In the genomic region with DNA sequence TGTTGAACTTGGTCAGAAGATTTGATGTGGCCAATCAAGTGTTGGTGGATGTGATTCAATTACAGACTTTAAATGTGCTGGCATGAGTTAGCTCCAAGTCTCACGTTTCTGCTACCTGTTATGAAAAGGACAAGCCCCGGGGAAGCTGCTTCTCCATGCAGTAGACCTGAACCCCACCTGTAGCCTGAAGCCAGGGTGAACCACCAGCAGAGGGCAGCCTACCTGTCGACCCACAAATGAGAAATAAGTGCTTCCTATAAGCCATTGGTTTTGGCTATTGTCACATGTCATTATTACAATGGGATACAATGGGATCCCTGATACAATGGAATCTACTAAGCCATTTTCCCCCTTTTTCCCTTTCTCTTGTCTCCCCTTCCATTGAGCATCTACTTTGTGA, we compare ENCODE assay signal across 11 cellular contexts.
DNase-seq lines count a peak whose midpoint lies in the region; ATAC-seq, FAIRE-seq and TF ChIP-seq lines count a peak whose summit lies in the region.
"Had no signal": no experiment of that assay in that cellular context is flagged by ENCODE, and none has a peak within 500 bp of the region (broad histone marks: within the 10 kb centered on the region; RNA-seq: fewer than 3 reads in every experiment).

No MANE protein-coding gene starts in this region.

- FAIRE-seq in keratinocyte (lab: Jason Lieb, UNC) = no peak
- no peak for FAIRE-seq in kidney (lab: Jason Lieb, UNC)

- H3K9me3 ChIP-seq in BE2C = no peaks in the 10 kb centered on the region
- H3K9me3 ChIP-seq in keratinocyte (ENCODE audit: control insufficient read depth, low read depth, low read length) = no peaks in the 10 kb centered on the region
- no peaks in the 10 kb centered on the region for H3K9me3 ChIP-seq in kidney (ENCODE audit: control insufficient read depth in 1 of 2, low read length in 2 of 2)
- H3K9me3 ChIP-seq: heart left ventricle had no signal

- no peak overlapping the region for H3K27ac ChIP-seq in keratinocyte (ENCODE audit: control insufficient read depth, insufficient read depth, low read length)
- H3K27ac ChIP-seq in caudate nucleus (ENCODE audit: low read depth, low read length) = no peak overlapping the region
- H3K27ac ChIP-seq in kidney (ENCODE audit: low read depth in 2 of 2, low read length in 2 of 2) = no peak overlapping the region
- H3K27ac ChIP-seq: heart left ventricle had no signal

- TF ChIP-seq CTCF in BE2C (IDR thresholded peaks at IDR 0.05; ENCODE audit: low read depth, low read length) (peak; percentile 37), keratinocyte (optimal IDR thresholded peaks at IDR 0.05 in 1 of 3, IDR thresholded peaks at IDR 0.05 in 1 of 3, conservative IDR thresholded peaks at IDR 0.05 in 1 of 3; ENCODE audit: extremely low read depth in 1 of 3, insufficient read depth in 2 of 3, low read length in 3 of 3) (peak; percentile 39 to 57 (median 57)), kidney (IDR thresholded peaks at IDR 0.05; ENCODE audit: borderline replicate concordance, extremely low read depth, insufficient read depth) (no peak)

- no peaks in the 10 kb centered on the region for H4K20me1 ChIP-seq in keratinocyte (ENCODE audit: control insufficient read depth, extremely low read depth, insufficient read depth, low read length)

- H3K36me3 ChIP-seq in BE2C (no peaks in the 10 kb centered on the region), keratinocyte (ENCODE audit: control insufficient read depth in 2 of 2, extremely low read depth in 1 of 2, insufficient read depth in 2 of 2, low read length in 2 of 2) (no peaks in the 10 kb centered on the region), kidney (ENCODE audit: control insufficient read depth in 1 of 2, insufficient read depth in 2 of 2, low read length in 2 of 2) (no peaks in the 10 kb centered on the region)
- H3K36me3 ChIP-seq: heart left ventricle had no signal

- H3K9ac ChIP-seq in keratinocyte (ENCODE audit: control insufficient read depth, extremely low read depth, insufficient read depth, low read length) = no peak overlapping the region
- H3K9ac ChIP-seq in kidney (ENCODE audit: low read length in 2 of 2) = no peak overlapping the region

- ATAC-seq in HG03139 (IDR thresholded peaks at IDR 0.05; ENCODE audit: unreplicated experiment) (no peak), GM18907 (IDR thresholded peaks at IDR 0.05; ENCODE audit: unreplicated experiment) (no peak)
- ATAC-seq: heart left ventricle, T-cell had no signal

- H3K4me3 ChIP-seq in BE2C (ENCODE audit: low read depth, low read length) (no peak overlapping the region), keratinocyte (ENCODE audit: control insufficient read depth in 2 of 3, extremely low read depth in 1 of 3, insufficient read depth in 2 of 3, low read depth in 1 of 3, low read length in 3 of 3) (no peak overlapping the region), kidney (ENCODE audit: low read length in 2 of 2) (no peak overlapping the region)
- H3K4me3 ChIP-seq: heart left ventricle had no signal

- H2AFZ ChIP-seq in keratinocyte (ENCODE audit: control insufficient read depth, low read length) = no peak overlapping the region

- DNase-seq in BE2C = no peak
- peak; percentile 9 for DNase-seq in H4 (ENCODE audit: low spot score)
- peak; percentile 5 for DNase-seq in activated CD4-positive, alpha-beta T cell treated with anti-CD3 and anti-CD28 coated beads, Interleukin-2, amount 50 U/mL, for 1 hour
- DNase-seq in keratinocyte (ENCODE audit: low read depth, low spot score) = no peak
- DNase-seq in caudate nucleus (lab: John Stamatoyannopoulos, UW) = no peak
- DNase-seq in kidney = no peak
- DNase-seq: DMS79, heart left ventricle had no signal

- no peaks in the 10 kb centered on the region for H3K79me2 ChIP-seq in keratinocyte (ENCODE audit: control insufficient read depth, insufficient read depth, low read length)

- intact Hi-C loops in kidney (cut with DNase I) = no loop called here

- H3K4me1 ChIP-seq in BE2C (no peaks in the 10 kb centered on the region), keratinocyte (ENCODE audit: control insufficient read depth, extremely low read depth, insufficient read depth, low read length) (no peaks in the 10 kb centered on the region), kidney (ENCODE audit: control insufficient read depth in 1 of 2, insufficient read depth in 1 of 2, low read depth in 1 of 2, low read length in 2 of 2) (no peaks in the 10 kb centered on the region)
- H3K4me1 ChIP-seq: heart left ventricle had no signal

- dilution Hi-C loops in keratinocyte (cut with MboI; ENCODE audit: extremely low pct_ligation_motif_present, low sequenced_read_pairs) = no loop called here

- H3K4me2 ChIP-seq in keratinocyte (ENCODE audit: control insufficient read depth, extremely low read depth, insufficient read depth, low read depth, low read length) = no peak overlapping the region

- H3K9me1 ChIP-seq in keratinocyte (ENCODE audit: control insufficient read depth, extremely low read depth, insufficient read depth, low read length) = no peaks in the 10 kb centered on the region

- H3K27me3 ChIP-seq in BE2C (no peaks in the 10 kb centered on the region), keratinocyte (ENCODE audit: control insufficient read depth, extremely low read depth, insufficient read depth, low read length) (no peaks in the 10 kb centered on the region)

Comparison
In these comparisons a context has a peak if more than half of its experiments do, and no peak if none do; other contexts are left out.
1. DNase-seq: peak in H4 (single experiment) and activated CD4-positive, alpha-beta T cell treated with anti-CD3 and anti-CD28 coated beads, Interleukin-2, amount 50 U/mL, for 1 hour (single experiment); none in BE2C (single experiment), keratinocyte (single experiment), caudate nucleus (0 of 61) and kidney (single experiment).